Comparison of ENCODE assay signal across 13 cellular contexts in genomic region chr2:98473995-98474780, GRCh38. TPM values are rescaled to one million over a fixed set of nuclear protein-coding genes. Genes with fewer than 3 reads are reported as not detected.
DNase-seq lines count a peak whose midpoint lies in the region; ATAC-seq, FAIRE-seq and TF ChIP-seq lines count a peak whose summit lies in the region.
"Had no signal": no experiment of that assay in that cellular context is flagged by ENCODE, and none has a peak within 500 bp of the region (broad histone marks: within the 10 kb centered on the region; RNA-seq: fewer than 3 reads in every experiment).

No MANE protein-coding gene starts in this region.

- 0 to 57% methylated on average over 3 to 9 of the region's 10 CpGs for WGBS in transverse colon (ENCODE audit: low coverage in 1 of 2), 2 donors

- TF ChIP-seq POLR2A in transverse colon (IDR thresholded peaks at IDR 0.05), result no peak

- H3K9me3 ChIP-seq in transverse colon, result no peaks in the 10 kb centered on the region
- no peaks in the 10 kb centered on the region for H3K9me3 ChIP-seq in Caco-2
- H3K9me3 ChIP-seq: testis had no signal

- peak overlapping the region; percentile 75 for H3K4me3 Mint-ChIP-seq in activated naive CD4-positive, alpha-beta T cell treated with anti-CD3 and anti-CD28 coated beads, Interleukin-2, amount 50 U/mL, for 24 hours
- H3K4me3 Mint-ChIP-seq in activated naive CD8-positive, alpha-beta T cell treated with anti-CD3 and anti-CD28 coated beads, Interleukin-2, amount 10 ng/mL, durations not matched to agents 7 days and 5 days, result peak overlapping the region; percentile 76
- no peak overlapping the region for H3K4me3 Mint-ChIP-seq in Caco-2 (ENCODE audit: unreplicated experiment)
- H3K4me3 Mint-ChIP-seq: neural crest cell had no signal

- H3K36me3 ChIP-seq in transverse colon, result no peaks in the 10 kb centered on the region
- no peaks in the 10 kb centered on the region for H3K36me3 ChIP-seq in Caco-2 (ENCODE audit: control insufficient read depth, insufficient read depth, low read length)

- POLR2A ChIA-PET in activated naive CD8-positive, alpha-beta T cell treated with anti-CD3 and anti-CD28 coated beads, Interleukin-2, amount 10 ng/mL, durations not matched to agents 7 days and 5 days (lab: Charles Lee), result interaction anchor here (0.7 to 13.6 kb wide), 3 partner anchors 10 to 28 kb away, joined by 3 to 171 read pairs (median 6); no protein-coding TSS in a partner anchor
- POLR2A ChIA-PET in Caco-2 (lab: Charles Lee), result no interaction called here

- no peak for DNase-seq in activated naive CD4-positive, alpha-beta T cell treated with Interleukin-2 at 50 U/mL for 16 hours
- DNase-seq in HTR-8/SVneo (ENCODE audit: insufficient read length, low spot score) (no peak), transverse colon (no peak), Caco-2 (no peak), NCI-H226 (no peak)
- DNase-seq in activated naive CD8-positive, alpha-beta T cell treated with anti-CD3 and anti-CD28 coated beads, Interleukin-2, amount 10 ng/mL, durations not matched to agents 7 days and 5 days, result no peak
- DNase-seq: activated gamma-delta T cell treated with Interleukin-2 at 50 U/mL for 16 hours; AML-193; effector CD8-positive, alpha-beta T cell; testis had no signal

- H3K4me1 Mint-ChIP-seq in activated naive CD4-positive, alpha-beta T cell treated with anti-CD3 and anti-CD28 coated beads, Interleukin-2, amount 50 U/mL, for 24 hours, result peaks cover 99% of the 10 kb centered on the region
- H3K4me1 Mint-ChIP-seq in activated naive CD8-positive, alpha-beta T cell treated with anti-CD3 and anti-CD28 coated beads, Interleukin-2, amount 10 ng/mL, durations not matched to agents 7 days and 5 days, result peaks cover 84% of the 10 kb centered on the region
- no peaks in the 10 kb centered on the region for H3K4me1 Mint-ChIP-seq in Caco-2 (ENCODE audit: low read depth, unreplicated experiment)

- no peaks in the 10 kb centered on the region for H3K27me3 ChIP-seq in transverse colon
- H3K27me3 ChIP-seq in Caco-2 (replicated peaks; ENCODE audit: control insufficient read depth, insufficient read depth, low read length), result no peaks in the 10 kb centered on the region
- H3K27me3 ChIP-seq: testis had no signal

- no peak for TF ChIP-seq EP300 in transverse colon (IDR thresholded peaks at IDR 0.05; ENCODE audit: low read depth)

- peak overlapping the region; percentile 14 to 46 (median 24) for H3K27ac ChIP-seq in transverse colon
- H3K27ac ChIP-seq: testis had no signal

- intact Hi-C loops in transverse colon (cut with DNase I; ENCODE audit: low total_unique reads) (no loop called here), Caco-2 (cut with micrococcal nuclease; ENCODE audit: unreplicated experiment) (no loop called here)

- no peaks in the 10 kb centered on the region for H3K9me3 Mint-ChIP-seq in activated naive CD4-positive, alpha-beta T cell treated with anti-CD3 and anti-CD28 coated beads, Interleukin-2, amount 50 U/mL, for 24 hours
- no peaks in the 10 kb centered on the region for H3K9me3 Mint-ChIP-seq in activated naive CD8-positive, alpha-beta T cell treated with anti-CD3 and anti-CD28 coated beads, Interleukin-2, amount 10 ng/mL, durations not matched to agents 7 days and 5 days
- no peaks in the 10 kb centered on the region for H3K9me3 Mint-ChIP-seq in Caco-2 (ENCODE audit: unreplicated experiment)
- H3K9me3 Mint-ChIP-seq: neural crest cell had no signal

- CTCF ChIA-PET in Caco-2 (lab: Charles Lee), result no interaction called here

- H3K4me3 ChIP-seq in transverse colon, result no peak overlapping the region
- no peak overlapping the region for H3K4me3 ChIP-seq in Caco-2 (ENCODE audit: low read depth, low read length)
- H3K4me3 ChIP-seq: testis had no signal

- TF ChIP-seq CTCF in transverse colon (IDR thresholded peaks at IDR 0.05) (no peak), Caco-2 (IDR thresholded peaks at IDR 0.05; ENCODE audit: insufficient read depth in 1 of 2, low read depth in 1 of 2, low read length in 1 of 2, severe bottlenecking in 1 of 2, unreplicated experiment in 1 of 2) (no peak)

- peak overlapping the region; percentile 96 for H3K27ac Mint-ChIP-seq in activated naive CD4-positive, alpha-beta T cell treated with anti-CD3 and anti-CD28 coated beads, Interleukin-2, amount 50 U/mL, for 24 hours
- peak overlapping the region; percentile 88 for H3K27ac Mint-ChIP-seq in activated naive CD8-positive, alpha-beta T cell treated with anti-CD3 and anti-CD28 coated beads, Interleukin-2, amount 10 ng/mL, durations not matched to agents 7 days and 5 days
- H3K27ac Mint-ChIP-seq in Caco-2 (ENCODE audit: unreplicated experiment), result no peak overlapping the region

- H3K4me1 ChIP-seq in transverse colon (peaks cover 39 to 66% (median 50%) of the 10 kb centered on the region in 4 donors), Caco-2 (no peaks in the 10 kb centered on the region)

- no TSS peak for BruUV-seq in Caco-2 (replicated peaks; lab: Mats Ljungman, UMichigan)

- H3K36me3 Mint-ChIP-seq in activated naive CD4-positive, alpha-beta T cell treated with anti-CD3 and anti-CD28 coated beads, Interleukin-2, amount 50 U/mL, for 24 hours, result peaks cover 6% of the 10 kb centered on the region
- peaks cover 25% of the 10 kb centered on the region for H3K36me3 Mint-ChIP-seq in activated naive CD8-positive, alpha-beta T cell treated with anti-CD3 and anti-CD28 coated beads, Interleukin-2, amount 10 ng/mL, durations not matched to agents 7 days and 5 days
- H3K36me3 Mint-ChIP-seq in Caco-2 (ENCODE audit: insufficient read depth, unreplicated experiment), result no peaks in the 10 kb centered on the region

- in situ Hi-C loops in transverse colon (cut with MboI; ENCODE audit: low pct_ligation_motif_present in 1 of 4, low pct_unique_long_range_greater_than_20kb in 1 of 4, low sequenced_read_pairs in 3 of 4), result no loop called here

- ATAC-seq in activated naive CD8-positive, alpha-beta T cell treated with anti-CD3 and anti-CD28 coated beads, Interleukin-2, amount 10 ng/mL, durations not matched to agents 7 days and 5 days (ENCODE audit: low read depth), result peak; percentile 50
- ATAC-seq in HG03520 (IDR thresholded peaks at IDR 0.05; ENCODE audit: unreplicated experiment), result no peak

- peak; percentile 4 for FAIRE-seq in HTR-8/SVneo (lab: Jason Lieb, UNC)

- H3K27me3 Mint-ChIP-seq in activated naive CD4-positive, alpha-beta T cell treated with anti-CD3 and anti-CD28 coated beads, Interleukin-2, amount 50 U/mL, for 24 hours, result no peaks in the 10 kb centered on the region
- H3K27me3 Mint-ChIP-seq in activated naive CD8-positive, alpha-beta T cell treated with anti-CD3 and anti-CD28 coated beads, Interleukin-2, amount 10 ng/mL, durations not matched to agents 7 days and 5 days, result no peaks in the 10 kb centered on the region
- H3K27me3 Mint-ChIP-seq in Caco-2 (ENCODE audit: insufficient read depth, unreplicated experiment), result no peaks in the 10 kb centered on the region

RNA-seq across cellular contexts. Expression of gene INPP4A, which starts 29.5 kb away (rescaled TPM):
- 100 to 1,000 TPM; 147 to 159 TPM for total RNA-seq in activated naive CD8-positive, alpha-beta T cell treated with anti-CD3 and anti-CD28 coated beads, Interleukin-2, amount 10 ng/mL, durations not matched to agents 7 days and 5 days
- total RNA-seq in transverse colon, result 10 to 100 TPM; 22.8 to 35.8 (median 25.4) TPM
- total RNA-seq in Caco-2 (2022), result 24.9 and 26.3 TPM in 2 replicates
